9 cellular contexts compared by ENCODE assay signal in the genomic region with DNA sequence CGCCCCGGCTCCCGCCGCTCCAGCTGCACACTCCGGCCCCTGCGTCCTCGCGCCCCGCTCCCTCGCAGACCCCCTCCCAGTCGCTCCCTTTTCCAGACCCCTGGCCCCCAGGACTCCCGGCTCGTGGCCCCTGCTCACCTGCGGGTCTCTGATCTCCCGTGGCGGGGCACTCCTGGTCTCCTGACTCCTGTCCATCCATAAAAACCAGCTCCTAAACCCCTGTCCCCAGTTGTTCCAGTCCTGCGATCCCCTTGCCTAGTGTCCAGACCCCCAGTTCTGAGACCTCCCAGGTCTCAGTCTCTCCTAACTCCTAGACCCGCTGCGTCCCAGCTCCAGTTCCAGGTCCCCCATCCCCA. TPM values are rescaled to one million over a fixed set of nuclear protein-coding genes. Genes with fewer than 3 reads are reported as not detected.
DNase-seq lines count a peak whose midpoint lies in the region; ATAC-seq and TF ChIP-seq lines count a peak whose summit lies in the region.
"Had no signal": no experiment of that assay in that cellular context is flagged by ENCODE, and none has a peak within 500 bp of the region (broad histone marks: within the 10 kb centered on the region; RNA-seq: fewer than 3 reads in every experiment).

No MANE protein-coding gene starts in this region.

- no peaks in the 10 kb centered on the region; the same call in 1 of the 2 replicates for H3K36me3 ChIP-seq in MM.1S (replicated peaks; ENCODE audit: insufficient read depth, low read length)
- peaks cover 7% of the 10 kb centered on the region for H3K36me3 ChIP-seq in neuron (ENCODE audit: insufficient read depth, low read length)

- peaks cover 24 to 35% of the 10 kb centered on the region in 2 donors for H3K4me1 Mint-ChIP-seq in effector memory CD8-positive, alpha-beta T cell (ENCODE audit: low read depth in 2 of 2)

- H3K9me3 ChIP-seq in MM.1S (replicated peaks; ENCODE audit: insufficient read depth, low read length), result no peaks in the 10 kb centered on the region
- H3K9me3 ChIP-seq in neuron (ENCODE audit: low read length), result no peaks in the 10 kb centered on the region

- peak overlapping the region; percentile 97 for H3K4me3 ChIP-seq in MM.1S (ENCODE audit: low read length)
- H3K4me3 ChIP-seq in neuron (ENCODE audit: low read length), result peak overlapping the region; percentile 64

- H3K9me3 Mint-ChIP-seq in effector memory CD8-positive, alpha-beta T cell, result no peaks in the 10 kb centered on the region

- H3K4me1 ChIP-seq in MM.1S (ENCODE audit: low read length) (peaks cover 20% of the 10 kb centered on the region; the same call in 1 of the 2 replicates), neuron (ENCODE audit: insufficient read depth, low read length) (peaks cover 16% of the 10 kb centered on the region)

- H3K36me3 Mint-ChIP-seq in effector memory CD8-positive, alpha-beta T cell (ENCODE audit: insufficient read depth), result peaks cover 13% of the 10 kb centered on the region

- H2AFZ ChIP-seq in MM.1S (ENCODE audit: low read length) (peak overlapping the region; percentile 42; the same call in 1 of the 2 replicates), neuron (ENCODE audit: low read depth, low read length) (peak overlapping the region; percentile 81)

- H3K27me3 Mint-ChIP-seq in effector memory CD8-positive, alpha-beta T cell, result no peaks in the 10 kb centered on the region

- DNase-seq in MM.1S (no peak), kidney glomerular epithelial cell (lab: John Stamatoyannopoulos, UW) (no peak), mucosa of gallbladder (ENCODE audit: low spot score) (no peak), NCI-H446 treated with DMSO at 0.1 percent for 48 hours (lab: John Stamatoyannopoulos, UW) (no peak), middle frontal gyrus (ENCODE audit: extremely low spot score, low spot score) (no peak)
- no peak for DNase-seq in effector memory CD8-positive, alpha-beta T cell

- H3F3A ChIP-seq in MM.1S (ENCODE audit: insufficient read depth, low read length), result peaks cover 35% of the 10 kb centered on the region

- H3K27ac Mint-ChIP-seq in effector memory CD8-positive, alpha-beta T cell, result peak overlapping the region; percentile 98

- no peak for TF ChIP-seq CTCF in MM.1S (IDR thresholded peaks at IDR 0.05; ENCODE audit: low read length)

- H3K9ac ChIP-seq in MM.1S (ENCODE audit: low read length), result peak overlapping the region; percentile 96

- peak overlapping the region; percentile 99 for H3K4me3 Mint-ChIP-seq in effector memory CD8-positive, alpha-beta T cell

- H4K20me1 ChIP-seq in MM.1S (ENCODE audit: insufficient read depth, low read length), result no peaks in the 10 kb centered on the region

- no peaks in the 10 kb centered on the region for H3K27me3 ChIP-seq in MM.1S (replicated peaks; ENCODE audit: insufficient read depth, low read length)
- H3K27me3 ChIP-seq in neuron (ENCODE audit: insufficient read depth, low read length), result no peaks in the 10 kb centered on the region

- H3K79me2 ChIP-seq in MM.1S (ENCODE audit: low read length), result peaks cover 92% of the 10 kb centered on the region

- H3K4me2 ChIP-seq in MM.1S (ENCODE audit: low read depth, low read length), result peak overlapping the region; percentile 98

- H3K27ac ChIP-seq in MM.1S (ENCODE audit: low read length), result peak overlapping the region; percentile 35; the same call in 1 of the 2 replicates

- H3K9me2 ChIP-seq in MM.1S (replicated peaks; ENCODE audit: insufficient read depth, low read length), result no peaks in the 10 kb centered on the region

- ATAC-seq in GM19324 (IDR thresholded peaks at IDR 0.05; ENCODE audit: low FRiP score, unreplicated experiment), result peak; percentile 3
- no peak for ATAC-seq in effector memory CD8-positive, alpha-beta T cell (replicated peaks)

RNA-seq across cellular contexts. Expression of a gene that starts 0.3 kb away (rescaled TPM):
- total RNA-seq in mucosa of gallbladder, result 31.6 TPM

RNA-seq across cellular contexts. Expression of a gene that starts 11.8 kb away (rescaled TPM):
- 0.46 TPM for total RNA-seq in mucosa of gallbladder
- total RNA-seq: T-helper 2 cell treated with Interferon-gamma antibody and Interleukin-4, amounts not matched to agents 100 ng/mL and 5 ng/mL, for 36 hours had no signal

RNA-seq across cellular contexts. Expression of a gene that starts 35.0 kb away (rescaled TPM):
- total RNA-seq in mucosa of gallbladder, result 5.5 TPM
